In the genomic region with DNA sequence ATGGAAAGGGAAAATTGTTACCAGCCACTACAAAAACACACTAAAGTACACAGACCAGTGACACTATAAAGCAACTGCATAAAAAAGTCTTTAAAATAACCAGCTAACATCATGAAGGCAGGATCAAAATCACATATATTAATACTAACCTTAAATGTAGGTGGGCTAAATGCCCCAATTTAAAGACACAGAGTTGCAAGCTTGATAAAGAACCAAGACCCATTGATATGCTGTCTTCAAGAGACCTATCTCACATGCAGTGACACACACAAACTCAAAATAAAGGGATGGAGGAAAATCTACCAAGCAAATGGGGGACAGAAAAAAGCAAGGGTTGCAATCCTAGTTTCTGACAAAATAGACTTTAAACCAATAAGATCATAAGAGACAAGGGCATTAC, we compare ENCODE assay signal across 29 cellular contexts.
"Had no signal": no experiment of that assay in that cellular context is flagged by ENCODE, and none has a peak within 500 bp of the region (broad histone marks: within the 10 kb centered on the region; RNA-seq: fewer than 3 reads in every experiment).

No MANE protein-coding gene starts in this region.

- H3K36me3 ChIP-seq: adrenal gland, ascending aorta, brain microvascular endothelial cell, breast epithelium, cardiac muscle cell had no signal

- H3K4me3 ChIP-seq: adrenal gland, ascending aorta, body of pancreas, breast epithelium, cardiac muscle cell had no signal

- H3K27ac ChIP-seq: adrenal gland, ascending aorta, body of pancreas, brain microvascular endothelial cell, breast epithelium, cardiac muscle cell had no signal

- H3K4me1 ChIP-seq: adrenal gland, ascending aorta, body of pancreas, breast epithelium had no signal

- DNase-seq: activated effector memory CD4-positive, alpha-beta T cell treated with anti-CD3 and anti-CD28 coated beads, Interleukin-2, amount 50 U/mL, for 16 hours; activated effector memory CD4-positive, alpha-beta T cell treated with Interleukin-2 at 50 U/mL for 16 hours; activated gamma-delta T cell; activated gamma-delta T cell treated with Interleukin-2 at 50 U/mL for 16 hours; activated naive CD4-positive, alpha-beta T cell; activated naive CD4-positive, alpha-beta T cell treated with anti-CD3 and anti-CD28 coated beads for 36 hours; activated naive CD4-positive, alpha-beta T cell treated with anti-CD3 and anti-CD28 coated beads, Interleukin-2, amount 10 ng/mL, durations not matched to agents 7 days and 5 days; activated naive CD4-positive, alpha-beta T cell treated with anti-CD3 and anti-CD28 coated beads, Interleukin-2, amount 50 U/mL, for 16 hours; activated naive CD4-positive, alpha-beta T cell treated with Interleukin-2 at 50 U/mL for 16 hours; activated naive CD8-positive, alpha-beta T cell treated with anti-CD3 and anti-CD28 coated beads for 36 hours; activated naive CD8-positive, alpha-beta T cell treated with anti-CD3 and anti-CD28 coated beads, Interleukin-2, amount 10 ng/mL, durations not matched to agents 7 days and 5 days; activated naive CD8-positive, alpha-beta T cell treated with anti-CD3 and anti-CD28 coated beads, Interleukin-2, amount 50 U/mL, for 24 hours; activated T-cell treated with anti-CD3 and anti-CD28 coated beads, Interleukin-2, amount 50 U/mL, for 24 hours; activated T-cell treated with anti-CD3 and anti-CD28 coated beads, Interleukin-2, amount 50 U/mL, for 4 hours; activated T-cell treated with anti-CD3 and anti-CD28 coated beads, Interleukin-2, amount 50 U/mL, for 48 hours; activated T-cell treated with anti-CD3 and anti-CD28 coated beads, Interleukin-2, amount 50 U/mL, for 72 hours; adrenal gland; amniotic stem cell; amygdala; anterior cingulate cortex; aorta; body of pancreas; brain microvascular endothelial cell; caudate nucleus; central memory CD4-positive, alpha-beta T cell; cerebellar nuclear complex had no signal
